ENCODE assay signal across 13 cellular contexts in the genomic region with DNA sequence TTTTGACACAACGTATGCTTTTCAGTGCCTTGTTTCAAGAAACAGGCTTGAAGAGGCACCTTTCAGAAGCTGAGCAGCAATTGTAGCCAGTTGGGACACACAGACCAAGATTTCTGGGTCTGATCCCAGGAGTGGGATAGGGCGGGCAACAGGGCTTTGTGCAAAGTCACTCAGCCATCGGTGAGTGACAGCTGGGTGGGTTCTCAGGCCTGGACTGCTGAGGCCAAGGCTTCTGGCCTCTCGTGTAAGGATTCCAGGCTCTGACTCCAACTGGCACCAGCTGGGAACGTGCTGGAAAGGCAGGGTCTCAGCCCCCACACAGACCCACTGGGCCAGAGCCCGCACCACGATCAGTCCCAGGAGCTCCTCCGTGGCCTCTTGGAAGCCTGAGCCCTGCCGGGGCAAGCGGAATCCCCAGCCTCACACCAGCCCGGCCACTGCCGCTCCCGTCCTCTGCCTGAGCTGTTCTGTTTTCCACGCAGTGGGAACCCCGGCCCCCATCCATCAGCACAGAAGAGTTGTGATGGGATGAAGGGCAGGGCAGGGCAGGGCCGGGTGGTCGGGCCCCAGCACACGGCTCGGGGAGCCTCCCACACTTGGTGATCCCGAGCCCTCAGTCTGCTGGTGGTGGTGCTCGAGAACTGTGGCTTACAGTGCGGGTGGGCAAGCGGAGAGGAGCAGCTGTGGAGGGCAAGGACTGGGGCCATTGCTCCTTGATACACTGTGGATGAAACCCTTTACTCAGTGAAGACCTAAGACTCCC. TPM values are rescaled to one million over a fixed set of nuclear protein-coding genes. Genes with fewer than 3 reads are reported as not detected.
DNase-seq lines count a peak whose midpoint lies in the region; ATAC-seq and TF ChIP-seq lines count a peak whose summit lies in the region.
"Had no signal": no experiment of that assay in that cellular context is flagged by ENCODE, and none has a peak within 500 bp of the region (broad histone marks: within the 10 kb centered on the region; RNA-seq: fewer than 3 reads in every experiment).

No MANE protein-coding gene starts in this region.

- no peak for TF ChIP-seq POLR2A in spleen (IDR thresholded peaks at IDR 0.05)

- H3K27ac ChIP-seq in dorsolateral prefrontal cortex (peak overlapping the region in 40 of 59 donors; percentile 3 to 76 (median 60)), mesendoderm (ENCODE audit: low read depth, low read length) (no peak overlapping the region), spleen (peak overlapping the region in 1 of 8 donors; percentile 20), smooth muscle cell (ENCODE audit: low read depth) (no peak overlapping the region)

- DNase-seq in H7 (peak; percentile 58), dorsolateral prefrontal cortex (no peak), mesendoderm (no peak), spleen (peak; percentile 55), smooth muscle cell (lab: John Stamatoyannopoulos, UW; ENCODE audit: unreplicated experiment) (no peak), NCI-H1105 (lab: John Stamatoyannopoulos, UW) (no peak), DMS53 treated with DMSO at 0.1 percent for 48 hours (lab: John Stamatoyannopoulos, UW; ENCODE audit: unreplicated experiment) (no peak)
- DNase-seq: activated CD8-positive, alpha-beta T cell treated with anti-CD3 and anti-CD28 coated beads, Interleukin-2, amount 10 ng/mL, durations not matched to agents 7 days and 5 days; MG63; NCI-H510A treated with DMSO at 0.1 percent for 48 hours; nephron progenitor cell had no signal

- H3K9me3 ChIP-seq in spleen (no peaks in the 10 kb centered on the region), smooth muscle cell (replicated peaks; ENCODE audit: low read depth) (no peaks in the 10 kb centered on the region)
- H3K9me3 ChIP-seq: MG63 had no signal

- peak overlapping the region; percentile 11 for H3K56ac ChIP-seq in mesendoderm (ENCODE audit: low read length)

- no peak overlapping the region for H2BK15ac ChIP-seq in mesendoderm (replicated peaks; ENCODE audit: low read depth)

- TF ChIP-seq CTCF in dorsolateral prefrontal cortex (IDR thresholded peaks at IDR 0.05 in 54 of 56, conservative IDR thresholded peaks at IDR 0.05 in 2 of 56; ENCODE audit: low read depth in 1 of 56, partially characterized antibody in 56 of 56) (no peak), spleen (IDR thresholded peaks at IDR 0.05 in 8 of 11, conservative IDR thresholded peaks at IDR 0.05 in 3 of 11) (no peak), smooth muscle cell (IDR thresholded peaks at IDR 0.05; ENCODE audit: borderline replicate concordance, insufficient read depth, poor library complexity, severe bottlenecking) (no peak)

- H3K23ac ChIP-seq in mesendoderm (ENCODE audit: low read length), result no peak overlapping the region

- no CpG with 5 or more reads among the region's 23 CpGs for WGBS in mesendoderm (ENCODE audit: extremely low coverage, insufficient coverage, low lambda C conversion rate)
- 80 to 89% (median 85%) methylated on average over 14 to 23 of the region's 23 CpGs for WGBS in spleen, 5 donors
- WGBS in smooth muscle cell (ENCODE audit: low lambda C conversion rate), result 86% methylated on average over 23 of the region's 23 CpGs

- no peaks in the 10 kb centered on the region for H3K27me3 ChIP-seq in H7 (ENCODE audit: control insufficient read depth, insufficient read depth, low read length)
- no peaks in the 10 kb centered on the region for H3K27me3 ChIP-seq in dorsolateral prefrontal cortex
- no peaks in the 10 kb centered on the region for H3K27me3 ChIP-seq in mesendoderm (ENCODE audit: insufficient read depth, low read length, poor library complexity)
- no peaks in the 10 kb centered on the region for H3K27me3 ChIP-seq in spleen (replicated peaks in 1 of 7)
- no peaks in the 10 kb centered on the region for H3K27me3 ChIP-seq in smooth muscle cell (ENCODE audit: low read depth)
- H3K27me3 ChIP-seq: MG63 had no signal

- no peak overlapping the region for H3K18ac ChIP-seq in mesendoderm (ENCODE audit: low read length)

- H3K4me3 ChIP-seq in H7 (ENCODE audit: insufficient read depth, low read depth, low read length) (no peak overlapping the region), dorsolateral prefrontal cortex (no peak overlapping the region), mesendoderm (ENCODE audit: low read length) (no peak overlapping the region), spleen (no peak overlapping the region), smooth muscle cell (no peak overlapping the region)
- H3K4me3 ChIP-seq: MG63 had no signal

- no peak overlapping the region for H2BK5ac ChIP-seq in mesendoderm (ENCODE audit: low read length)

- no peaks in the 10 kb centered on the region for H3F3A ChIP-seq in smooth muscle cell (ENCODE audit: low read depth)

- ATAC-seq in HG02759 (IDR thresholded peaks at IDR 0.05; ENCODE audit: unreplicated experiment), result no peak
- ATAC-seq: activated CD8-positive, alpha-beta T cell treated with anti-CD3 and anti-CD28 coated beads, Interleukin-2, amount 10 ng/mL, durations not matched to agents 7 days and 5 days had no signal

- H3K36me3 ChIP-seq in H7 (replicated peaks; ENCODE audit: control insufficient read depth, insufficient read depth, low read length) (no peaks in the 10 kb centered on the region), mesendoderm (ENCODE audit: control insufficient read depth, insufficient read depth, low read length) (no peaks in the 10 kb centered on the region), spleen (no peaks in the 10 kb centered on the region), smooth muscle cell (ENCODE audit: low read depth) (no peaks in the 10 kb centered on the region)
- H3K36me3 ChIP-seq: MG63 had no signal

- no peak overlapping the region for H3K4me2 ChIP-seq in mesendoderm (ENCODE audit: low read length)
- H3K4me2 ChIP-seq in smooth muscle cell, result no peak overlapping the region

- no peak overlapping the region for H2AK5ac ChIP-seq in mesendoderm (ENCODE audit: low read length)

- no peak overlapping the region for H3K4ac ChIP-seq in mesendoderm (ENCODE audit: low read depth, low read length)

- intact Hi-C loops in dorsolateral prefrontal cortex (cut with DNase I) (no loop called here), spleen (cut with DNase I; ENCODE audit: low total_unique reads) (no loop called here)

- H3K4me1 ChIP-seq in mesendoderm (ENCODE audit: control insufficient read depth, low read depth, low read length) (peaks cover 4% of the 10 kb centered on the region), spleen (no peaks in the 10 kb centered on the region), smooth muscle cell (ENCODE audit: low read depth) (no peaks in the 10 kb centered on the region)

- H3K79me2 ChIP-seq in mesendoderm (ENCODE audit: control insufficient read depth, insufficient read depth, low read length) (no peaks in the 10 kb centered on the region), smooth muscle cell (ENCODE audit: low read depth) (no peaks in the 10 kb centered on the region)

- no peak overlapping the region for H3K9ac ChIP-seq in mesendoderm (ENCODE audit: low read length)
- H3K9ac ChIP-seq in smooth muscle cell (ENCODE audit: low read depth), result no peak overlapping the region

- no peak overlapping the region for H2BK120ac ChIP-seq in mesendoderm (ENCODE audit: low read depth, low read length)

- no peaks in the 10 kb centered on the region for H3K79me1 ChIP-seq in mesendoderm (ENCODE audit: low read length)

- H2AFZ ChIP-seq in smooth muscle cell (ENCODE audit: low read depth), result no peak overlapping the region

- no peak overlapping the region for H4K8ac ChIP-seq in mesendoderm (ENCODE audit: low read depth, low read length)

- H4K20me1 ChIP-seq in smooth muscle cell (ENCODE audit: low read depth), result no peaks in the 10 kb centered on the region

- H4K5ac ChIP-seq in mesendoderm (ENCODE audit: low read length), result no peak overlapping the region

RNA-seq across cellular contexts. Expression of a gene that starts 46.8 kb away (rescaled TPM):
- 2.5 and 3.5 TPM in 2 replicates for total RNA-seq in H7 (2014; rRNA removed; shearing (Covaris generic))
- 10 to 100 TPM in 13 of 120 experiments, 1 to 10 TPM in 107; 2.3 to 26.0 (median 6.4) TPM for total RNA-seq in dorsolateral prefrontal cortex
- polyA plus RNA-seq in mesendoderm (2013, experiment 1 of 2), result 0.35 TPM
- 0.29 TPM for polyA plus RNA-seq in mesendoderm (2013, experiment 2 of 2)
- total RNA-seq in spleen, result 1 to 10 TPM in 1 of 7 donors, under 1 TPM in 6; 0.61 to 1.4 (median 0.68) TPM
- under 1 TPM; 0.41 to 0.58 (median 0.48) TPM for polyA plus RNA-seq in spleen
- total RNA-seq in smooth muscle cell, result not detected in 2 replicates
- not detected in 2 replicates for polyA plus RNA-seq in smooth muscle cell
- total RNA-seq: activated CD8-positive, alpha-beta T cell treated with anti-CD3 and anti-CD28 coated beads, Interleukin-2, amount 10 ng/mL, durations not matched to agents 7 days and 5 days; fibroblast of lung had no signal
- polyA plus RNA-seq: fibroblast of lung had no signal

Comparison
In these comparisons a context has a peak if more than half of its experiments do, and no peak if none do; other contexts are left out.
1. DNase-seq: peak in H7 (single experiment) and spleen (single experiment); none in dorsolateral prefrontal cortex (0 of 10), mesendoderm (single experiment), smooth muscle cell (single experiment), NCI-H1105 (single experiment) and DMS53 treated with DMSO at 0.1 percent for 48 hours (single experiment).
2. H3K27ac ChIP-seq: peak in dorsolateral prefrontal cortex (40 of 59); none in mesendoderm (single experiment) and smooth muscle cell (single experiment).